1 cellular context compared by ENCODE assay signal in the genomic region with DNA sequence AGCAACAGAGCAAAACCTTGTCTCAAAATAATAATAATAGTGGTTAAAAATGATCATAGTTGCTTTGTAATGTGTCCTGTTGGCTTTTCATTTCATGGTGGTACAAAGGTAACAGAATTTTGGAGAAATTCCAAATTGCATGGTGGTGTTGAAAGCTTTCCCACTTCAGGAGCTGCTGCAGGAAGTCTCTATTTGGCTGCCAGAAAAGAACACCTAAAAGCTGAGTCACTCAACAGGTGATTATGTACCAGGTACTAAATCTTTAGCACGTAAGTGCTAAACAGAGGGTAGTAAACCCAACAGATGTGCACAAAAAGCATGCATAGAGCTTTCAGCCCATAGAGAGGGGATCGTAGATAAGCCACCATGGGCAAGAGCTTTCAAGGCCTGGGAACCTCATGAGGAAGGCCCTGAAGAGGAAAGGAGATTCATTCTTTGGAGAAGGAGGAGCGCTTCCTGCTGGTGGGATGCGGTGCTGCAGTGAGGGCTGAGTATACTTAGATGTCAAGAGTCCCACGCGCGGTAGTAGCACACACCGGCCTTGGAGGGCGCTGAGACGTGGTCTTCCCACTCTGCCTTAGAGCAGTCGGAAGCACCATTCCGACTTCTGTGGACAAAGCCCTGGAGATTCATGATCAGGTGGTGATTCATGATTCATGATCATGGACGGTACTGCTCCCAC.
TF ChIP-seq lines count a peak whose summit lies in the region.

No MANE protein-coding gene starts in this region.

TF ChIP-seq in HepG2, 621 proteins besides CTCF, POLR2A, EP300 and RAD21 (continued from another document):
- TF ChIP-seq MYC (CRISPR knock-in tag; IDR thresholded peaks at IDR 0.05; ENCODE audit: borderline replicate concordance) (no peak), ZNF775 (CRISPR knock-in tag; IDR thresholded peaks at IDR 0.05; ENCODE audit: borderline replicate concordance) (no peak)
- TF ChIP-seq, protein P1, sequence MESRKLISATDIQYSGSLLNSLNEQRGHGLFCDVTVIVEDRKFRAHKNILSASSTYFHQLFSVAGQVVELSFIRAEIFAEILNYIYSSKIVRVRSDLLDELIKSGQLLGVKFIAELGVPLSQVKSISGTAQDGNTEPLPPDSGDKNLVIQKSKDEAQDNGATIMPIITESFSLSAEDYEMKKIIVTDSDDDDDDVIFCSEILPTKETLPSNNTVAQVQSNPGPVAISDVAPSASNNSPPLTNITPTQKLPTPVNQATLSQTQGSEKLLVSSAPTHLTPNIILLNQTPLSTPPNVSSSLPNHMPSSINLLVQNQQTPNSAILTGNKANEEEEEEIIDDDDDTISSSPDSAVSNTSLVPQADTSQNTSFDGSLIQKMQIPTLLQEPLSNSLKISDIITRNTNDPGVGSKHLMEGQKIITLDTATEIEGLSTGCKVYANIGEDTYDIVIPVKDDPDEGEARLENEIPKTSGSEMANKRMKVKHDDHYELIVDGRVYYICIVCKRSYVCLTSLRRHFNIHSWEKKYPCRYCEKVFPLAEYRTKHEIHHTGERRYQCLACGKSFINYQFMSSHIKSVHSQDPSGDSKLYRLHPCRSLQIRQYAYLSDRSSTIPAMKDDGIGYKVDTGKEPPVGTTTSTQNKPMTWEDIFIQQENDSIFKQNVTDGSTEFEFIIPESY (CRISPR knock-in tag; IDR thresholded peaks at IDR 0.05) = peak; percentile 14; the same call in 1 of the 2 replicates
